Comparison of ENCODE assay signal across 1 cellular context in genomic region chr20:44686934-44687333, GRCh38.
TF ChIP-seq lines count a peak whose summit lies in the region.

No MANE protein-coding gene starts in this region.

TF ChIP-seq in HepG2, 621 proteins besides CTCF, POLR2A, EP300 and RAD21:
- TF ChIP-seq ZNF574 (CRISPR knock-in tag; IDR thresholded peaks at IDR 0.05) (no peak), CEBPG (CRISPR knock-in tag; IDR thresholded peaks at IDR 0.05) (peak; percentile 86), ZNF747 (CRISPR knock-in tag; IDR thresholded peaks at IDR 0.05; ENCODE audit: borderline replicate concordance) (no peak), HES4 (CRISPR knock-in tag; IDR thresholded peaks at IDR 0.05; ENCODE audit: borderline replicate concordance) (no peak), ZNF205 (CRISPR knock-in tag; IDR thresholded peaks at IDR 0.05) (no peak), ZNF543 (CRISPR knock-in tag; IDR thresholded peaks at IDR 0.05) (no peak), CEBPB (IDR thresholded peaks at IDR 0.05; ENCODE audit: borderline replicate concordance, low read depth, low read length) (peak; percentile 97)
